Comparison of ENCODE assay signal across 1 cellular context in the genomic region with DNA sequence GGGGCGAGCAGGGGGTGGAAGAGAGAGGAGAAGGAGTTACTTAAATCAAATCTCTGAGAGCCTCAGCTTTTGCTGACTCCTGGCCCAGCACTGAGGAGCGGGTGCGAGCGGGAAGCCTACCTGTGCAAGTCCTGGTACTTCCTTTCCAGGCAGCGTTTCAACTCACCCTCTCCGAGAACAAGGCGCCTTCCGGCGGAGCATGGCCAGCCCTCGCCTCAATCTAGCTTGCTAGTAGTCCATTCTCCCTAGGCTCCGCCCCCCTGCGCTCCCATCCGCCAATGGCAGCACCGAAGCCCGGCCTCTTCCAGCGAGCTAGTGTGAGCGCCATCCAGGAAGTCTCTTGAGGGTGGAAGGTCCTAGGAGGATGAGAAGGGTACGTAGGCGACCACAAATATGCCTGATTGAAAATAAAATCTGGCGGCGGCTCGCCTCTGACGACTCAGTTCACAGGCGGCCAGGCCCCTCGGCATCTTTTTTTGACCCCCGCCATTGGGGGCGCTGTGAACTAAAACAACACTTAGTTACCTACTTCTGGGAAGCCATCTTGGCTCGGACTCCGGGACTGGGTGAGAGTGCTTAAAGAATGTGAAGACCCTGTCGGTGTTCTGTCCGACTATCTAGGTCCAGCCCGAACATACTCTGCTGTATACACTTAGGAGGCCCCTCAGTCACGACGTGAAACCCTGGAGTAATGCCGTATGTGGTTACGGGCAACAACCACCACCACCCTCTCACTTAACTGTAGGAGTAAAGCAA.
TF ChIP-seq lines count a peak whose summit lies in the region.

Gene CHD8 (minus strand): TSS at position 212 of the 756 bp plus-strand sequence. CDS start 24,480 bp downstream, outside the sequence.

TF ChIP-seq in K562, 482 proteins besides CTCF, POLR2A, EP300 and RAD21 (continued from another document and continues in another):
- TF ChIP-seq, protein P1, sequence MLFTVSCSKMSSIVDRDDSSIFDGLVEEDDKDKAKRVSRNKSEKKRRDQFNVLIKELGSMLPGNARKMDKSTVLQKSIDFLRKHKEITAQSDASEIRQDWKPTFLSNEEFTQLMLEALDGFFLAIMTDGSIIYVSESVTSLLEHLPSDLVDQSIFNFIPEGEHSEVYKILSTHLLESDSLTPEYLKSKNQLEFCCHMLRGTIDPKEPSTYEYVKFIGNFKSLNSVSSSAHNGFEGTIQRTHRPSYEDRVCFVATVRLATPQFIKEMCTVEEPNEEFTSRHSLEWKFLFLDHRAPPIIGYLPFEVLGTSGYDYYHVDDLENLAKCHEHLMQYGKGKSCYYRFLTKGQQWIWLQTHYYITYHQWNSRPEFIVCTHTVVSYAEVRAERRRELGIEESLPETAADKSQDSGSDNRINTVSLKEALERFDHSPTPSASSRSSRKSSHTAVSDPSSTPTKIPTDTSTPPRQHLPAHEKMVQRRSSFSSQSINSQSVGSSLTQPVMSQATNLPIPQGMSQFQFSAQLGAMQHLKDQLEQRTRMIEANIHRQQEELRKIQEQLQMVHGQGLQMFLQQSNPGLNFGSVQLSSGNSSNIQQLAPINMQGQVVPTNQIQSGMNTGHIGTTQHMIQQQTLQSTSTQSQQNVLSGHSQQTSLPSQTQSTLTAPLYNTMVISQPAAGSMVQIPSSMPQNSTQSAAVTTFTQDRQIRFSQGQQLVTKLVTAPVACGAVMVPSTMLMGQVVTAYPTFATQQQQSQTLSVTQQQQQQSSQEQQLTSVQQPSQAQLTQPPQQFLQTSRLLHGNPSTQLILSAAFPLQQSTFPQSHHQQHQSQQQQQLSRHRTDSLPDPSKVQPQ (CRISPR knock-in tag; IDR thresholded peaks at IDR 0.05; ENCODE audit: borderline replicate concordance) = no peak
- TF ChIP-seq TGIF2 (CRISPR knock-in tag; IDR thresholded peaks at IDR 0.05) (no peak), MCM7 (IDR thresholded peaks at IDR 0.05) (no peak), POLR2G (IDR thresholded peaks at IDR 0.05; ENCODE audit: low read depth, low read length) (peak; percentile 84), MAFK (IDR thresholded peaks at IDR 0.05; ENCODE audit: low read length) (no peak), ZNF561 (CRISPR knock-in tag; conservative IDR thresholded peaks at IDR 0.05) (no peak), ZNF23 (CRISPR knock-in tag; IDR thresholded peaks at IDR 0.05) (no peak), ESRRA (IDR thresholded peaks at IDR 0.05; ENCODE audit: borderline replicate concordance, low read depth) (peak; percentile 41), CXXC5 (CRISPR knock-in tag; IDR thresholded peaks at IDR 0.05) (no peak; the same call in 1 of the 2 replicates), KLF16 (IDR thresholded peaks at IDR 0.05) (no peak), ELF1 (tag; IDR thresholded peaks at IDR 0.05) (peak; percentile 92), BCL6 (CRISPR knock-in tag; IDR thresholded peaks at IDR 0.05) (no peak), ATF7 (IDR thresholded peaks at IDR 0.05) (peak; percentile 78), GABPB2 (CRISPR knock-in tag; conservative IDR thresholded peaks at IDR 0.05) (no peak), ILF3 (IDR thresholded peaks at IDR 0.05; ENCODE audit: borderline replicate concordance) (peak; percentile 88; the same call in 1 of the 2 replicates), NONO (IDR thresholded peaks at IDR 0.05; ENCODE audit: low read depth in 2 of 2, low read length in 1 of 2) (peak in 1 of 2 experiments; percentile 52; a peak in 1 of 4 replicates), CBX5 (IDR thresholded peaks at IDR 0.05; ENCODE audit: borderline replicate concordance, low read depth) (no peak), SAP30 (IDR thresholded peaks at IDR 0.05; ENCODE audit: borderline replicate concordance, insufficient read depth, low read depth, low read length, poor library complexity, severe bottlenecking) (peak; percentile 65), NR3C1 (CRISPR knock-in tag; IDR thresholded peaks at IDR 0.05) (no peak), FUS (optimal IDR thresholded peaks at IDR 0.05; ENCODE audit: low read depth, low read length) (no peak), ZNF76 (CRISPR knock-in tag; IDR thresholded peaks at IDR 0.05; ENCODE audit: borderline replicate concordance) (no peak), HLTF (IDR thresholded peaks at IDR 0.05) (no peak), ARHGAP35 (IDR thresholded peaks at IDR 0.05; ENCODE audit: partially characterized antibody) (no peak), HNRNPK (IDR thresholded peaks at IDR 0.05; ENCODE audit: low read depth, low read length, poor library complexity, severe bottlenecking) (no peak), ZNF316 (IDR thresholded peaks at IDR 0.05) (no peak), NRF1 (conservative IDR thresholded peaks at IDR 0.05 in 1 of 2, IDR thresholded peaks at IDR 0.05 in 1 of 2) (peak; percentile 65 to 73), PBX2 (CRISPR knock-in tag; IDR thresholded peaks at IDR 0.05; ENCODE audit: low read depth) (no peak), PBX2 (tag; conservative IDR thresholded peaks at IDR 0.05; ENCODE audit: low read depth) (no peak), ZNF217 (CRISPR knock-in tag; IDR thresholded peaks at IDR 0.05) (no peak), RNF2 (IDR thresholded peaks at IDR 0.05) (no peak), KDM4B (IDR thresholded peaks at IDR 0.05; ENCODE audit: borderline replicate concordance in 2 of 2, low read depth in 1 of 2) (no peak), OTX1 (CRISPR knock-in tag; IDR thresholded peaks at IDR 0.05) (no peak), BMI1 (IDR thresholded peaks at IDR 0.05; ENCODE audit: low read length) (no peak), ZNF785 (CRISPR knock-in tag; IDR thresholded peaks at IDR 0.05) (no peak), NCOA2 (IDR thresholded peaks at IDR 0.05; ENCODE audit: partially characterized antibody in 2 of 2) (peak in 1 of 2 experiments; percentile 77), EZH2 (IDR thresholded peaks at IDR 0.05; ENCODE audit: borderline replicate concordance, low read depth, low read length) (no peak), ZNF347 (CRISPR knock-in tag; IDR thresholded peaks at IDR 0.05; ENCODE audit: low read depth) (no peak), ZNF395 (CRISPR knock-in tag; IDR thresholded peaks at IDR 0.05) (no peak; the same call in 1 of the 2 replicates), MXI1 (IDR thresholded peaks at IDR 0.05; ENCODE audit: low read depth, low read length) (no peak), TAF9B (IDR thresholded peaks at IDR 0.05; ENCODE audit: partially characterized antibody) (peak; percentile 27), FOXM1 (IDR thresholded peaks at IDR 0.05; ENCODE audit: low read depth) (no peak), FOXM1 (CRISPR knock-in tag; IDR thresholded peaks at IDR 0.05; ENCODE audit: low read depth) (no peak), ZNF583 (CRISPR knock-in tag; IDR thresholded peaks at IDR 0.05) (no peak), RB1 (IDR thresholded peaks at IDR 0.05; ENCODE audit: low read depth) (no peak), ETV1 (tag; conservative IDR thresholded peaks at IDR 0.05; ENCODE audit: low read depth) (peak; percentile 62), MYC (IDR thresholded peaks at IDR 0.05; ENCODE audit: low read depth, low read length) (peak; percentile 81), MYC (CRISPR knock-in tag; IDR thresholded peaks at IDR 0.05; ENCODE audit: borderline replicate concordance, low read depth) (no peak)
- TF ChIP-seq, protein P2, sequence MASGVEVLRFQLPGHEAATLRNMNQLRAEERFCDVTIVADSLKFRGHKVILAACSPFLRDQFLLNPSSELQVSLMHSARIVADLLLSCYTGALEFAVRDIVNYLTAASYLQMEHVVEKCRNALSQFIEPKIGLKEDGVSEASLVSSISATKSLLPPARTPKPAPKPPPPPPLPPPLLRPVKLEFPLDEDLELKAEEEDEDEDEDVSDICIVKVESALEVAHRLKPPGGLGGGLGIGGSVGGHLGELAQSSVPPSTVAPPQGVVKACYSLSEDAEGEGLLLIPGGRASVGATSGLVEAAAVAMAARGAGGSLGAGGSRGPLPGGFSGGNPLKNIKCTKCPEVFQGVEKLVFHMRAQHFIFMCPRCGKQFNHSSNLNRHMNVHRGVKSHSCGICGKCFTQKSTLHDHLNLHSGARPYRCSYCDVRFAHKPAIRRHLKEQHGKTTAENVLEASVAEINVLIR (CRISPR knock-in tag; IDR thresholded peaks at IDR 0.05) = no peak
- TF ChIP-seq, protein P3, sequence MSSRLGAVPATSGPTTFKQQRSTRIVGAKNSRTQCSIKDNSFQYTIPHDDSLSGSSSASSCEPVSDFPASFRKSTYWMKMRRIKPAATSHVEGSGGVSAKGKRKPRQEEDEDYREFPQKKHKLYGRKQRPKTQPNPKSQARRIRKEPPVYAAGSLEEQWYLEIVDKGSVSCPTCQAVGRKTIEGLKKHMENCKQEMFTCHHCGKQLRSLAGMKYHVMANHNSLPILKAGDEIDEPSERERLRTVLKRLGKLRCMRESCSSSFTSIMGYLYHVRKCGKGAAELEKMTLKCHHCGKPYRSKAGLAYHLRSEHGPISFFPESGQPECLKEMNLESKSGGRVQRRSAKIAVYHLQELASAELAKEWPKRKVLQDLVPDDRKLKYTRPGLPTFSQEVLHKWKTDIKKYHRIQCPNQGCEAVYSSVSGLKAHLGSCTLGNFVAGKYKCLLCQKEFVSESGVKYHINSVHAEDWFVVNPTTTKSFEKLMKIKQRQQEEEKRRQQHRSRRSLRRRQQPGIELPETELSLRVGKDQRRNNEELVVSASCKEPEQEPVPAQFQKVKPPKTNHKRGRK (tag; IDR thresholded peaks at IDR 0.05) = no peak
- TF ChIP-seq, protein P4, sequence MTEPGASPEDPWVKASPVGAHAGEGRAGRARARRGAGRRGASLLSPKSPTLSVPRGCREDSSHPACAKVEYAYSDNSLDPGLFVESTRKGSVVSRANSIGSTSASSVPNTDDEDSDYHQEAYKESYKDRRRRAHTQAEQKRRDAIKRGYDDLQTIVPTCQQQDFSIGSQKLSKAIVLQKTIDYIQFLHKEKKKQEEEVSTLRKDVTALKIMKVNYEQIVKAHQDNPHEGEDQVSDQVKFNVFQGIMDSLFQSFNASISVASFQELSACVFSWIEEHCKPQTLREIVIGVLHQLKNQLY (CRISPR knock-in tag; conservative IDR thresholded peaks at IDR 0.05) = no peak
- TF ChIP-seq, protein P5, sequence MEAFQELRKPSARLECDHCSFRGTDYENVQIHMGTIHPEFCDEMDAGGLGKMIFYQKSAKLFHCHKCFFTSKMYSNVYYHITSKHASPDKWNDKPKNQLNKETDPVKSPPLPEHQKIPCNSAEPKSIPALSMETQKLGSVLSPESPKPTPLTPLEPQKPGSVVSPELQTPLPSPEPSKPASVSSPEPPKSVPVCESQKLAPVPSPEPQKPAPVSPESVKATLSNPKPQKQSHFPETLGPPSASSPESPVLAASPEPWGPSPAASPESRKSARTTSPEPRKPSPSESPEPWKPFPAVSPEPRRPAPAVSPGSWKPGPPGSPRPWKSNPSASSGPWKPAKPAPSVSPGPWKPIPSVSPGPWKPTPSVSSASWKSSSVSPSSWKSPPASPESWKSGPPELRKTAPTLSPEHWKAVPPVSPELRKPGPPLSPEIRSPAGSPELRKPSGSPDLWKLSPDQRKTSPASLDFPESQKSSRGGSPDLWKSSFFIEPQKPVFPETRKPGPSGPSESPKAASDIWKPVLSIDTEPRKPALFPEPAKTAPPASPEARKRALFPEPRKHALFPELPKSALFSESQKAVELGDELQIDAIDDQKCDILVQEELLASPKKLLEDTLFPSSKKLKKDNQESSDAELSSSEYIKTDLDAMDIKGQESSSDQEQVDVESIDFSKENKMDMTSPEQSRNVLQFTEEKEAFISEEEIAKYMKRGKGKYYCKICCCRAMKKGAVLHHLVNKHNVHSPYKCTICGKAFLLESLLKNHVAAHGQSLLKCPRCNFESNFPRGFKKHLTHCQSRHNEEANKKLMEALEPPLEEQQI (IDR thresholded peaks at IDR 0.05) = no peak; the same call in 1 of the 2 replicates
- TF ChIP-seq, protein P6, sequence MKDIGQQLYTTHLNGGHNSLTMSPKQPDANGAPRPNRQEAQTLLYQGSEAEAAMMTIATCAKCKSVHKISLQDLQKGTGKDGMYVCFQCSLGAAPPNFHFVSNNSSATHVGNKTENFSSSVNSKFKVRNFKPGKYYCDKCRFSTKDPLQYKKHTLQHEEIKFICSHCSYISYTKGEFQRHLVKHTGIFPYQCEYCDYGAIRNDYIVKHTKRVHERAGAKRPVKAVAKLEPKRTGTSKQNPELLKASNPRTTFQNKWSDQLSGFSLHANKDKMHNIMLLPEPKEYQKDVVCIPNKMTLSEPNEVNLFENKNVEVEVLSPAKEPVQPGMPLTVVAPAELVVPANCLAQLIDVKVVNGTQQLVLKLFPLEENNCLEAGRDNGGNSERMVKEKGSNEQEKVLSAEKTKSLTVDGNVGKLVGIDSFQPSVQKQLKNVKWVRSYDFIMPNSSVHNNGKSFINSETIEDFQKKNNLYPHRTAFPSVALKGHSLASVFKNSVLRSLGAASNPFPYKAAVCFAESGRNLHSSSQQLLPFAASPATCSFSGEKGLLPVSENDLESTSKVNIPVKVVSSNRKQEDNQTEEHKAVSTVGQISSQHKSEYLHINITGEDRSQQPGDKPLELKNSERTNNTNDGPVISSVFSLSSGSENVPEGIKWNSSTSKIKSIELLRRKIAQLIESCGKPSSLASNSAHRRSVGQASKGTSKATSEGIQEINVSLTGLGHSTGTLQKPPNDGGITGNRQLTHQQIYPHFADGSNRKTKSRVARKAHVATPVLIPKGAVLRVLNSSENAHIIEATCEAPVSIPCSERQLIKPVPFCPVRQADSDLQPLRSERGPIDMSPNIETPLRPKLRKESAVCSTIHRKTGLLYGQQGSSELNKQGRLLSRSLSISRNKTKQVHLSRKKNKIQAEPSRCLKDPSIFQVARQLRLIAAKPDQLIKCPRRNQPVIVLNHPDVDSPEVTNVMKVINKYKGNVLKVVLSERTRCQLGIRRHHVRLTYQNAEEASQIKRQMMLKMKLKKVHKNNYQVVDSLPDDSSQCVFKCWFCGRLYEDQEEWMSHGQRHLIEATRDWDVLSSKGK (CRISPR knock-in tag; IDR thresholded peaks at IDR 0.05) = no peak
